Comparison of ENCODE assay signal across 1 cellular context in the genomic region with DNA sequence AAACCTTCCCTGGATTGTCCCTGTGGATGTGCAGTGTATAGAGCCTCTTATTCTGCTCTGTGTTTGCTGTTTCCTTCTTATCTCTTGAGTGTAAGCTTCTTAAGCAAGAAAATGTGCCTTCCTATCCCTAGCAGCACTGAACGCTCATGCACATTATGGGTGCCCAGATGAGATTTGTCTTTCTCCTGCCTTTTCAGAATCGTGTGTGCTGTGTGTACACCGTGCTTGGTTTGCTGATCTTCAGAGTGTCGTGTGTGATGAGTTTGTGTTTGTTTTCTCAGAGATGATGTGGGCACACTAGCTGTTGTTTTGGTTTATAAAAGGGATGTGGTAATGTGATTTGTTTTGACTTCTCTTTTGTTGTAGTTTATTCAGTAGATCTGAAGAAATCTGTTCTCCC.
TF ChIP-seq lines count a peak whose summit lies in the region.

No MANE protein-coding gene starts in this region.

TF ChIP-seq in IMR-90, 13 proteins besides CTCF, POLR2A, EP300 and RAD21:
- TF ChIP-seq USF2 (IDR thresholded peaks at IDR 0.05; ENCODE audit: low read depth, low read length) (no peak), FOS (IDR thresholded peaks at IDR 0.05; ENCODE audit: low read depth, low read length) (no peak), NFE2L2 (IDR thresholded peaks at IDR 0.05; ENCODE audit: low read depth, low read length) (no peak), SMC3 (IDR thresholded peaks at IDR 0.05; ENCODE audit: low read depth, low read length) (no peak), MAZ (IDR thresholded peaks at IDR 0.05; ENCODE audit: borderline replicate concordance, low read depth, low read length) (no peak), RFX5 (IDR thresholded peaks at IDR 0.05; ENCODE audit: low read depth, low read length) (no peak), MAFK (IDR thresholded peaks at IDR 0.05; ENCODE audit: low read depth, low read length) (no peak), CHD1 (IDR thresholded peaks at IDR 0.05; ENCODE audit: low read depth, low read length) (no peak), RCOR1 (IDR thresholded peaks at IDR 0.05; ENCODE audit: insufficient replicate concordance, low read length) (no peak), MXI1 (IDR thresholded peaks at IDR 0.05; ENCODE audit: borderline replicate concordance, low read depth, low read length) (no peak), BHLHE40 (IDR thresholded peaks at IDR 0.05; ENCODE audit: low read depth, low read length) (no peak), CEBPB (IDR thresholded peaks at IDR 0.05; ENCODE audit: low read depth, low read length) (no peak)
- TF ChIP-seq, protein P1, sequence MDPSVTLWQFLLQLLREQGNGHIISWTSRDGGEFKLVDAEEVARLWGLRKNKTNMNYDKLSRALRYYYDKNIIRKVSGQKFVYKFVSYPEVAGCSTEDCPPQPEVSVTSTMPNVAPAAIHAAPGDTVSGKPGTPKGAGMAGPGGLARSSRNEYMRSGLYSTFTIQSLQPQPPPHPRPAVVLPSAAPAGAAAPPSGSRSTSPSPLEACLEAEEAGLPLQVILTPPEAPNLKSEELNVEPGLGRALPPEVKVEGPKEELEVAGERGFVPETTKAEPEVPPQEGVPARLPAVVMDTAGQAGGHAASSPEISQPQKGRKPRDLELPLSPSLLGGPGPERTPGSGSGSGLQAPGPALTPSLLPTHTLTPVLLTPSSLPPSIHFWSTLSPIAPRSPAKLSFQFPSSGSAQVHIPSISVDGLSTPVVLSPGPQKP (IDR thresholded peaks at IDR 0.05; ENCODE audit: borderline replicate concordance, low read depth, low read length): no peak
